ENCODE assay signal across 19 cellular contexts in genomic region chr2:208352644-208353567, GRCh38. TPM values are rescaled to one million over a fixed set of nuclear protein-coding genes. Genes with fewer than 3 reads are reported as not detected.
DNase-seq lines count a peak whose midpoint lies in the region; ATAC-seq and TF ChIP-seq lines count a peak whose summit lies in the region.
"Had no signal": no experiment of that assay in that cellular context is flagged by ENCODE, and none has a peak within 500 bp of the region (broad histone marks: within the 10 kb centered on the region; RNA-seq: fewer than 3 reads in every experiment).

No MANE protein-coding gene starts in this region.

- H3K4me1 Mint-ChIP-seq in central memory CD8-positive, alpha-beta T cell = no peaks in the 10 kb centered on the region
- no peaks in the 10 kb centered on the region for H3K4me1 Mint-ChIP-seq in activated CD8-positive, alpha-beta T cell treated with anti-CD3 and anti-CD28 coated beads for 36 hours (ENCODE audit: low read depth)

- intact Hi-C loops in left ventricle myocardium superior (cut with micrococcal nuclease) = no loop called here
- intact Hi-C loops in Right ventricle myocardium inferior (cut with DNase I) = no loop called here
- intact Hi-C loops in activated CD8-positive, alpha-beta T cell treated with anti-CD3 and anti-CD28 coated beads for 36 hours (cut with micrococcal nuclease) = loop anchor here (10.0 kb wide), 1 partner anchor 178 kb away; no protein-coding TSS in a partner anchor
- intact Hi-C loops in thyroid gland (cut with DNase I) = no loop called here

- no peaks in the 10 kb centered on the region for H3K9me3 Mint-ChIP-seq in central memory CD8-positive, alpha-beta T cell
- no peaks in the 10 kb centered on the region for H3K9me3 Mint-ChIP-seq in activated CD8-positive, alpha-beta T cell treated with anti-CD3 and anti-CD28 coated beads for 36 hours
- H3K9me3 Mint-ChIP-seq: CD4-positive, alpha-beta T cell; H9; IgD-negative memory B cell had no signal

- peak overlapping the region in 1 of 3 donors; percentile 15 for H3K27ac ChIP-seq in thyroid gland

- H3K36me3 Mint-ChIP-seq in central memory CD8-positive, alpha-beta T cell (ENCODE audit: insufficient read depth) = peaks cover 59% of the 10 kb centered on the region
- peaks cover 17% of the 10 kb centered on the region for H3K36me3 Mint-ChIP-seq in activated CD8-positive, alpha-beta T cell treated with anti-CD3 and anti-CD28 coated beads for 36 hours (ENCODE audit: low read depth)

- peak; percentile 19 for ATAC-seq in left ventricle myocardium superior
- ATAC-seq in Right ventricle myocardium inferior = no peak
- ATAC-seq in central memory CD8-positive, alpha-beta T cell (replicated peaks; ENCODE audit: extremely low read depth, poor library complexity, severe bottlenecking) = no peak
- ATAC-seq in activated CD8-positive, alpha-beta T cell treated with anti-CD3 and anti-CD28 coated beads for 36 hours = no peak

- H3K4me3 Mint-ChIP-seq in central memory CD8-positive, alpha-beta T cell = no peak overlapping the region
- H3K4me3 Mint-ChIP-seq in activated CD8-positive, alpha-beta T cell treated with anti-CD3 and anti-CD28 coated beads for 36 hours = no peak overlapping the region
- H3K4me3 Mint-ChIP-seq: B cell; CD4-positive, alpha-beta T cell; H9; IgD-negative memory B cell had no signal

- peaks cover 2 to 36% of the 10 kb centered on the region in 2 donors for H3K36me3 ChIP-seq in thyroid gland

- POLR2A ChIA-PET in activated CD8-positive, alpha-beta T cell treated with anti-CD3 and anti-CD28 coated beads for 36 hours (lab: Charles Lee) = no interaction called here

- H3K4me1 ChIP-seq in thyroid gland = peaks cover 10 to 16% of the 10 kb centered on the region in 2 donors

- TF ChIP-seq POLR2A in thyroid gland (IDR thresholded peaks at IDR 0.05) = no peak

- no peak for DNase-seq in left ventricle myocardium superior
- DNase-seq in Right ventricle myocardium inferior (ENCODE audit: missing footprints) = no peak
- no peak for DNase-seq in central memory CD8-positive, alpha-beta T cell (ENCODE audit: low spot score in 2 of 2)
- DNase-seq in renal cortical epithelial cell (ENCODE audit: low read depth) = peak; percentile 33
- no peak for DNase-seq in D341Med (ENCODE audit: low spot score)
- DNase-seq in activated CD8-positive, alpha-beta T cell treated with anti-CD3 and anti-CD28 coated beads for 36 hours = no peak
- no peak for DNase-seq in thyroid gland
- DNase-seq: ACHN; C1 segment of cervical spinal cord; CD4-positive, alpha-beta T cell; DMS153; DMS79 treated with DMSO at 0.1 percent for 48 hours; EL; GOT3; H9 had no signal

- H3K27ac Mint-ChIP-seq in central memory CD8-positive, alpha-beta T cell (ENCODE audit: low read depth) = peak overlapping the region; percentile 7
- no peak overlapping the region for H3K27ac Mint-ChIP-seq in activated CD8-positive, alpha-beta T cell treated with anti-CD3 and anti-CD28 coated beads for 36 hours
- H3K27ac Mint-ChIP-seq: B cell; CD4-positive, alpha-beta T cell; H9 had no signal

- CTCF ChIA-PET in activated CD8-positive, alpha-beta T cell treated with anti-CD3 and anti-CD28 coated beads for 36 hours (lab: Charles Lee) = no interaction called here

- H3K4me3 ChIP-seq in thyroid gland (replicated peaks in 1 of 3) = no peak overlapping the region

- 94 to 95% methylated on average over 5 of the region's 5 CpGs for WGBS in thyroid gland, 2 donors

- no peaks in the 10 kb centered on the region for H3K27me3 Mint-ChIP-seq in central memory CD8-positive, alpha-beta T cell
- no peaks in the 10 kb centered on the region for H3K27me3 Mint-ChIP-seq in activated CD8-positive, alpha-beta T cell treated with anti-CD3 and anti-CD28 coated beads for 36 hours
- H3K27me3 Mint-ChIP-seq: B cell; CD4-positive, alpha-beta T cell; IgD-negative memory B cell had no signal

- H3K9me3 ChIP-seq in thyroid gland = no peaks in the 10 kb centered on the region

- H3K27me3 ChIP-seq in thyroid gland = no peaks in the 10 kb centered on the region

- no peak for TF ChIP-seq CTCF in activated CD8-positive, alpha-beta T cell treated with anti-CD3 and anti-CD28 coated beads for 36 hours (IDR thresholded peaks at IDR 0.05)
- TF ChIP-seq CTCF in thyroid gland (IDR thresholded peaks at IDR 0.05) = no peak

RNA-seq across cellular contexts. Expression of gene PTH2R, which starts 53.7 kb away (rescaled TPM):
- total RNA-seq in left ventricle myocardium superior (not detected), Right ventricle myocardium inferior (not detected), renal cortical epithelial cell (0.17 and 3.2 TPM in 2 replicates), thyroid gland (not detected)
- total RNA-seq in activated CD8-positive, alpha-beta T cell treated with anti-CD3 and anti-CD28 coated beads for 36 hours = not detected
- total RNA-seq: A172; CD4-positive, alpha-beta T cell; HT-29 had no signal
